12 cellular contexts compared by ENCODE assay signal in the genomic region with DNA sequence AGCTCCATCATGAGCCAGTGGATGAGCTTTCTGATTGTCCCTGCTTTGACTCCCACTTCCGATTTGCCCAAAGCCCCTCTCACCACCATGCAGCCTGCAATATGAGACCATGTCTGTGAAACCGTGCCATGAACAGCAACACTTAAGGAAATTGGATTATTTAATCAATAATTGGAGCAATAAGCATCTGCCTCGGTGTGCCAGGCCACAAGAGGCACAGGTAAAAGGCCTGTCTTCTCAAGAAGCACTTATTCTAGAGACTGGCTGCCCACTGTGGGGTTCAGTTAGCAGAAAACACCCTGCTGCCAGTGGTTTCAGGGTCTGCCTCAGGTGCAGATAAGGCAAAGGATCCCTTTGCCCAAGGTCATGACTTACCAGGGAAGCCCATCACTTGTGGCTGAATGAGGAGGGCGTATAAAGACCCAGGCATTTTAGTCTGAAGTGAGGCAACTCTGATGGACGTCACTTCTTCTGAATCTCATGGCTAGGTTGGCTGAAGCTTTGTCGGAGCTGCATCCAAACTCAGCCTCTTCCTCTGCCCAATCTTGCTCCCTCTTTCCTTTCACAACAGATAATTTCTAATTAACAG.
DNase-seq lines count a peak whose midpoint lies in the region; ATAC-seq and TF ChIP-seq lines count a peak whose summit lies in the region.
"Had no signal": no experiment of that assay in that cellular context is flagged by ENCODE, and none has a peak within 500 bp of the region (broad histone marks: within the 10 kb centered on the region; RNA-seq: fewer than 3 reads in every experiment).

No MANE protein-coding gene starts in this region.

- peak overlapping the region; percentile 59 for H3K4me3 Mint-ChIP-seq in activated naive CD4-positive, alpha-beta T cell treated with anti-CD3 and anti-CD28 coated beads, Interleukin-2, amount 10 ng/mL, durations not matched to agents 7 days and 5 days
- H3K4me3 Mint-ChIP-seq in effector memory CD8-positive, alpha-beta T cell, result peak overlapping the region; percentile 77 to 83

- H3K4me1 Mint-ChIP-seq in activated naive CD4-positive, alpha-beta T cell treated with anti-CD3 and anti-CD28 coated beads, Interleukin-2, amount 10 ng/mL, durations not matched to agents 7 days and 5 days, result peaks cover 95% of the 10 kb centered on the region
- peaks cover 79 to 90% of the 10 kb centered on the region in 2 donors for H3K4me1 Mint-ChIP-seq in effector memory CD8-positive, alpha-beta T cell (ENCODE audit: low read depth in 2 of 2)

- peaks cover 5% of the 10 kb centered on the region for H3K9me3 Mint-ChIP-seq in activated naive CD4-positive, alpha-beta T cell treated with anti-CD3 and anti-CD28 coated beads, Interleukin-2, amount 10 ng/mL, durations not matched to agents 7 days and 5 days
- H3K9me3 Mint-ChIP-seq in effector memory CD8-positive, alpha-beta T cell, result peaks cover 2 to 9% of the 10 kb centered on the region in 2 donors

- TF ChIP-seq POLR2A in Raji (IDR thresholded peaks at IDR 0.05; ENCODE audit: insufficient read depth, low read depth, low read length), result peak; percentile 48

- ATAC-seq in effector memory CD8-positive, alpha-beta T cell (replicated peaks), result no peak
- no peak for ATAC-seq in HG02970 (IDR thresholded peaks at IDR 0.05; ENCODE audit: low FRiP score, unreplicated experiment)

- peaks cover 12% of the 10 kb centered on the region for H3K36me3 Mint-ChIP-seq in activated naive CD4-positive, alpha-beta T cell treated with anti-CD3 and anti-CD28 coated beads, Interleukin-2, amount 10 ng/mL, durations not matched to agents 7 days and 5 days
- peaks cover 24% of the 10 kb centered on the region for H3K36me3 Mint-ChIP-seq in effector memory CD8-positive, alpha-beta T cell (ENCODE audit: insufficient read depth)

- CTCF ChIA-PET in activated naive CD4-positive, alpha-beta T cell treated with anti-CD3 and anti-CD28 coated beads, Interleukin-2, amount 10 ng/mL, durations not matched to agents 7 days and 5 days (lab: Charles Lee), result interaction anchor here (1.4 to 10.7 kb wide), 5 partner anchors 12 to 113 kb away, joined by 3 to 250 read pairs (median 6); partner anchors contain the start of gene DENND2D

- H3K27me3 Mint-ChIP-seq in activated naive CD4-positive, alpha-beta T cell treated with anti-CD3 and anti-CD28 coated beads, Interleukin-2, amount 10 ng/mL, durations not matched to agents 7 days and 5 days, result no peaks in the 10 kb centered on the region
- peaks cover 0 to 6% of the 10 kb centered on the region in 2 donors for H3K27me3 Mint-ChIP-seq in effector memory CD8-positive, alpha-beta T cell

- H3K27ac Mint-ChIP-seq in activated naive CD4-positive, alpha-beta T cell treated with anti-CD3 and anti-CD28 coated beads, Interleukin-2, amount 10 ng/mL, durations not matched to agents 7 days and 5 days, result peak overlapping the region; percentile 98
- H3K27ac Mint-ChIP-seq in effector memory CD8-positive, alpha-beta T cell, result peak overlapping the region; percentile 95 to 99

- DNase-seq in activated naive CD4-positive, alpha-beta T cell treated with anti-CD3 and anti-CD28 coated beads, Interleukin-2, amount 10 ng/mL, durations not matched to agents 7 days and 5 days, result no peak
- no peak for DNase-seq in activated naive CD4-positive, alpha-beta T cell treated with Interleukin-2 at 50 U/mL for 16 hours
- no peak for DNase-seq in effector memory CD8-positive, alpha-beta T cell
- DNase-seq in T1000 (lab: John Stamatoyannopoulos, UW) (no peak), pons (ENCODE audit: low spot score) (no peak), NOMO-1 (lab: John Stamatoyannopoulos, UW; ENCODE audit: unreplicated experiment in 2 of 2) (no peak)
- DNase-seq: activated CD4-positive, CD25-positive, alpha-beta regulatory T cell; cerebellar nuclear complex; left ventricle myocardium inferior; NCI-H1436 treated with DMSO at 0.1 percent for 48 hours had no signal
